ENCODE assay signal across 22 cellular contexts in genomic region chr17:81824595-81824994, GRCh38. TPM values are rescaled to one million over a fixed set of nuclear protein-coding genes. Genes with fewer than 3 reads are reported as not detected.
DNase-seq lines count a peak whose midpoint lies in the region; ATAC-seq lines count a peak whose summit lies in the region.
"Had no signal": no experiment of that assay in that cellular context is flagged by ENCODE, and none has a peak within 500 bp of the region (broad histone marks: within the 10 kb centered on the region; RNA-seq: fewer than 3 reads in every experiment).

No MANE protein-coding gene starts in this region.

- H2BK120ac ChIP-seq in neuronal stem cell (ENCODE audit: low read depth, low read length), result no peak overlapping the region

- no peak overlapping the region for H3K18ac ChIP-seq in neuronal stem cell (ENCODE audit: low read length)

- no peak overlapping the region for H3K27ac ChIP-seq in neuronal stem cell (replicated peaks; ENCODE audit: low read length)
- peak overlapping the region; percentile 49 for H3K27ac ChIP-seq in skeletal muscle tissue (ENCODE audit: low read depth, low read length)
- H3K27ac ChIP-seq: A549, GM23248 had no signal

- no peak overlapping the region for H3K4me2 ChIP-seq in neuronal stem cell (ENCODE audit: insufficient read depth, low read length, poor library complexity, severe bottlenecking)
- H3K4me2 ChIP-seq: A549 had no signal

- H4K91ac ChIP-seq in neuronal stem cell (ENCODE audit: low read depth, low read length, poor library complexity), result no peak overlapping the region

- H3K23ac ChIP-seq in neuronal stem cell (ENCODE audit: low read depth, low read length, poor library complexity), result no peak overlapping the region

- no peaks in the 10 kb centered on the region for H3K27me3 ChIP-seq in NT2/D1 (ENCODE audit: insufficient read depth, insufficient read length)
- H3K27me3 ChIP-seq in neuronal stem cell (ENCODE audit: control insufficient read depth in 3 of 3, insufficient read depth in 3 of 3, low read depth in 1 of 3, low read length in 3 of 3), result no peaks in the 10 kb centered on the region
- no peaks in the 10 kb centered on the region for H3K27me3 ChIP-seq in skeletal muscle tissue (ENCODE audit: control insufficient read depth in 3 of 3, insufficient read depth in 3 of 3, low read length in 3 of 3)
- H3K27me3 ChIP-seq: BE2C had no signal

- no peak overlapping the region for H3K4me3 Mint-ChIP-seq in dendritic cell treated with granulocyte-macrophage colony-stimulating factor and Interleukin-4, amounts not matched to agents 40 ng/mL and 50 ng/mL, for 4 days
- H3K4me3 Mint-ChIP-seq in naive thymus-derived CD8-positive, alpha-beta T cell, result no peak overlapping the region
- H3K4me3 Mint-ChIP-seq: CD4-positive, alpha-beta memory T cell; HFFc6 had no signal

- no peak overlapping the region for H3K4me3 ChIP-seq in NT2/D1 (ENCODE audit: insufficient read length, low read depth)
- H3K4me3 ChIP-seq in neuronal stem cell (ENCODE audit: low read length in 2 of 2), result no peak overlapping the region
- no peak overlapping the region for H3K4me3 ChIP-seq in skeletal muscle tissue (ENCODE audit: low read length in 3 of 3)
- H3K4me3 ChIP-seq: A549, GM12878, GM23248, HAP-1 had no signal

- no peaks in the 10 kb centered on the region for H3K9me3 Mint-ChIP-seq in dendritic cell treated with granulocyte-macrophage colony-stimulating factor and Interleukin-4, amounts not matched to agents 40 ng/mL and 50 ng/mL, for 4 days
- H3K9me3 Mint-ChIP-seq in naive thymus-derived CD8-positive, alpha-beta T cell, result no peaks in the 10 kb centered on the region
- H3K9me3 Mint-ChIP-seq: CD4-positive, alpha-beta memory T cell; HFFc6 had no signal

- no CpG with 5 or more reads among the region's 11 CpGs for WGBS in neuronal stem cell (ENCODE audit: extremely low coverage in 2 of 2, insufficient read length in 2 of 2, insufficient replicate concordance in 1 of 2), 2 donors

- peaks cover 47% of the 10 kb centered on the region for H3K4me1 Mint-ChIP-seq in dendritic cell treated with granulocyte-macrophage colony-stimulating factor and Interleukin-4, amounts not matched to agents 40 ng/mL and 50 ng/mL, for 4 days (ENCODE audit: low read depth)
- H3K4me1 Mint-ChIP-seq in naive thymus-derived CD8-positive, alpha-beta T cell, result peaks cover 8 to 16% (median 11%) of the 10 kb centered on the region in 4 donors

- peaks cover 3% of the 10 kb centered on the region for H3K27me3 Mint-ChIP-seq in dendritic cell treated with granulocyte-macrophage colony-stimulating factor and Interleukin-4, amounts not matched to agents 40 ng/mL and 50 ng/mL, for 4 days
- no peaks in the 10 kb centered on the region for H3K27me3 Mint-ChIP-seq in naive thymus-derived CD8-positive, alpha-beta T cell
- H3K27me3 Mint-ChIP-seq: CD4-positive, alpha-beta memory T cell had no signal

- no peak overlapping the region for H4K8ac ChIP-seq in neuronal stem cell (ENCODE audit: low read depth, low read length)

- no peak overlapping the region for H3K14ac ChIP-seq in neuronal stem cell (ENCODE audit: low read length)

- H2BK12ac ChIP-seq in neuronal stem cell (ENCODE audit: low read length), result no peak overlapping the region

- H2AFZ ChIP-seq in neuronal stem cell (ENCODE audit: low read length), result no peak overlapping the region
- H2AFZ ChIP-seq: GM23248 had no signal

- H3K36me3 ChIP-seq in NT2/D1 (ENCODE audit: insufficient read depth, insufficient read length, low read length) (peaks cover 30% of the 10 kb centered on the region), neuronal stem cell (replicated peaks in 1 of 2; ENCODE audit: control insufficient read depth in 2 of 2, insufficient read depth in 2 of 2, low read length in 2 of 2) (peaks cover 3 to 28% of the 10 kb centered on the region in 2 donors), skeletal muscle tissue (ENCODE audit: control insufficient read depth in 3 of 3, insufficient read depth in 3 of 3, low read length in 3 of 3) (peaks cover 0 to 3% (median 0%) of the 10 kb centered on the region in 3 donors)
- H3K36me3 ChIP-seq: HAP-1 had no signal

- DNase-seq in NT2/D1 (ENCODE audit: low read depth, low spot score), result no peak
- DNase-seq in neuronal stem cell (ENCODE audit: low spot score), result no peak
- DNase-seq in DMS153 (lab: John Stamatoyannopoulos, UW), result no peak
- DNase-seq in amniotic stem cell (lab: John Stamatoyannopoulos, UW), result no peak
- no peak for DNase-seq in naive thymus-derived CD8-positive, alpha-beta T cell
- DNase-seq: 8988T; ACHN; AML-193; BE2C; C1 segment of cervical spinal cord; Caco-2; CD4-positive, alpha-beta memory T cell; DMS79; EL; GDM1; GM23248; HFFc6 had no signal

- no peak overlapping the region for H2BK15ac ChIP-seq in neuronal stem cell (ENCODE audit: low read length)

- POLR2A ChIA-PET in naive thymus-derived CD8-positive, alpha-beta T cell (lab: Charles Lee), result interaction anchor here (2.4 kb wide), 1 partner anchor 9 kb away, joined by 5 read pairs; the partner anchor contains the start of gene MCRIP1

- intact Hi-C loops in dendritic cell treated with granulocyte-macrophage colony-stimulating factor and Interleukin-4, amounts not matched to agents 40 ng/mL and 50 ng/mL, for 4 days (cut with micrococcal nuclease), result loop anchor here (5.0 kb wide), 1 partner anchor 38 kb away; the partner anchor contains the start of gene P4HB

- H2BK5ac ChIP-seq in neuronal stem cell (ENCODE audit: low read length), result peak overlapping the region; percentile 39

- peak overlapping the region; percentile 36 for H3K9ac ChIP-seq in NT2/D1 (ENCODE audit: insufficient read length, low read depth)
- H3K9ac ChIP-seq in neuronal stem cell (ENCODE audit: low read depth, low read length, poor library complexity), result no peak overlapping the region
- peak overlapping the region in 1 of 3 donors; percentile 54 for H3K9ac ChIP-seq in skeletal muscle tissue (ENCODE audit: low read depth in 1 of 3, low read length in 3 of 3)
- H3K9ac ChIP-seq: GM23248 had no signal

- H3K4me1 ChIP-seq in NT2/D1 (ENCODE audit: insufficient read depth, insufficient read length) (peaks cover 18% of the 10 kb centered on the region), neuronal stem cell (ENCODE audit: control insufficient read depth in 2 of 2, insufficient read depth in 1 of 2, low read depth in 1 of 2, low read length in 2 of 2) (peaks cover 1 to 9% of the 10 kb centered on the region in 2 donors), skeletal muscle tissue (ENCODE audit: control insufficient read depth in 3 of 3, insufficient read depth in 3 of 3, low read length in 3 of 3) (peaks cover 31 to 55% (median 41%) of the 10 kb centered on the region in 3 donors)
- H3K4me1 ChIP-seq: Caco-2 had no signal

- peaks cover 29% of the 10 kb centered on the region for H3K36me3 Mint-ChIP-seq in dendritic cell treated with granulocyte-macrophage colony-stimulating factor and Interleukin-4, amounts not matched to agents 40 ng/mL and 50 ng/mL, for 4 days (ENCODE audit: low read depth)
- H3K36me3 Mint-ChIP-seq in naive thymus-derived CD8-positive, alpha-beta T cell, result peaks cover 0 to 10% (median 0%) of the 10 kb centered on the region in 3 donors

- peaks cover 17% of the 10 kb centered on the region for H3K79me1 ChIP-seq in neuronal stem cell (ENCODE audit: low read depth, low read length)

- peak overlapping the region; percentile 95 for H3K27ac Mint-ChIP-seq in dendritic cell treated with granulocyte-macrophage colony-stimulating factor and Interleukin-4, amounts not matched to agents 40 ng/mL and 50 ng/mL, for 4 days
- no peak overlapping the region for H3K27ac Mint-ChIP-seq in naive thymus-derived CD8-positive, alpha-beta T cell
- H3K27ac Mint-ChIP-seq: CD4-positive, alpha-beta memory T cell; HFFc6 had no signal

- H2AK5ac ChIP-seq in neuronal stem cell (ENCODE audit: low read depth, low read length), result no peak overlapping the region

- H3K9me3 ChIP-seq in NT2/D1 (ENCODE audit: insufficient read depth, low read length) (no peaks in the 10 kb centered on the region), neuronal stem cell (replicated peaks in 1 of 2; ENCODE audit: control insufficient read depth in 2 of 2, insufficient read depth in 1 of 2, low read depth in 1 of 2, low read length in 2 of 2) (no peaks in the 10 kb centered on the region), skeletal muscle tissue (ENCODE audit: control insufficient read depth in 3 of 3, low read length in 3 of 3) (no peaks in the 10 kb centered on the region)
- H3K9me3 ChIP-seq: A549, BE2C, Caco-2, HAP-1 had no signal

- no peak overlapping the region for H3K4ac ChIP-seq in neuronal stem cell (ENCODE audit: low read length)

- ATAC-seq in naive thymus-derived CD8-positive, alpha-beta T cell, result no peak
- ATAC-seq: A549, GM12878 had no signal

RNA-seq across cellular contexts. Expression of gene MCRIP1, which starts 8.5 kb away (rescaled TPM):
- polyA plus RNA-seq in neuronal stem cell (2013, experiment 1 of 2), result 145 TPM
- 137 TPM for polyA plus RNA-seq in neuronal stem cell (2013, experiment 2 of 2)
- 81.9 TPM for total RNA-seq in skeletal muscle tissue
- total RNA-seq in naive thymus-derived CD8-positive, alpha-beta T cell, result 10 to 100 TPM; 58.4 to 59.0 TPM
- polyA plus RNA-seq in naive thymus-derived CD8-positive, alpha-beta T cell, result 10 to 100 TPM; 49.5 to 61.8 (median 55.0) TPM

RNA-seq across cellular contexts. Expression of gene PPP1R27, which starts 10.3 kb away (rescaled TPM):
- polyA plus RNA-seq in neuronal stem cell (2013, experiment 1 of 2), result 0.20 TPM
- polyA plus RNA-seq in neuronal stem cell (2013, experiment 2 of 2), result 0.21 TPM
- total RNA-seq in skeletal muscle tissue, result 35.0 TPM
- not detected for total RNA-seq in naive thymus-derived CD8-positive, alpha-beta T cell
- polyA plus RNA-seq in naive thymus-derived CD8-positive, alpha-beta T cell, result under 1 TPM in 1 of 3 donors, not detected in 2; 0.11 TPM
- total RNA-seq: CD4-positive, alpha-beta memory T cell; GM23248; HFFc6 had no signal
- polyA plus RNA-seq: GM23248 had no signal

RNA-seq across cellular contexts. Expression of gene GCGR, which starts 20.6 kb away (rescaled TPM):
- 0.40 TPM for polyA plus RNA-seq in neuronal stem cell (2013, experiment 1 of 2)
- 0.50 TPM for polyA plus RNA-seq in neuronal stem cell (2013, experiment 2 of 2)
- total RNA-seq in skeletal muscle tissue, result not detected
- total RNA-seq in naive thymus-derived CD8-positive, alpha-beta T cell, result not detected
- polyA plus RNA-seq in naive thymus-derived CD8-positive, alpha-beta T cell, result not detected
- total RNA-seq: CD4-positive, alpha-beta memory T cell; GM12878; GM23248; HFFc6 had no signal
- polyA plus RNA-seq: CD4-positive, alpha-beta memory T cell; GM12878; GM23248 had no signal

RNA-seq across cellular contexts. Expression of gene P4HB, which starts 35.7 kb away (rescaled TPM):
- polyA plus RNA-seq in neuronal stem cell (2013, experiment 1 of 2), result 321 TPM
- 298 TPM for polyA plus RNA-seq in neuronal stem cell (2013, experiment 2 of 2)
- 264 TPM for total RNA-seq in skeletal muscle tissue
- 100 to 1,000 TPM; 181 to 190 TPM for total RNA-seq in naive thymus-derived CD8-positive, alpha-beta T cell
- polyA plus RNA-seq in naive thymus-derived CD8-positive, alpha-beta T cell, result 100 to 1,000 TPM; 166 to 191 (median 191) TPM

RNA-seq across cellular contexts. Expression of gene ARHGDIA, which starts 46.5 kb away (rescaled TPM):
- 124 TPM for polyA plus RNA-seq in neuronal stem cell (2013, experiment 1 of 2)
- 118 TPM for polyA plus RNA-seq in neuronal stem cell (2013, experiment 2 of 2)
- 43.3 TPM for total RNA-seq in skeletal muscle tissue
- total RNA-seq in naive thymus-derived CD8-positive, alpha-beta T cell, result 100 to 1,000 TPM; 317 to 343 TPM
- 100 to 1,000 TPM in 1 of 3 donors, 10 to 100 TPM in 2; 55.1 to 102 (median 87.2) TPM for polyA plus RNA-seq in naive thymus-derived CD8-positive, alpha-beta T cell

Comparison
In these comparisons a context has a peak if more than half of its experiments do, and no peak if none do; other contexts are left out.
1. RNA of gene PPP1R27, which starts 10.3 kb away (total RNA-seq): 35.0 TPM in skeletal muscle tissue (single experiment); not detected in naive thymus-derived CD8-positive, alpha-beta T cell; every median in the first group is over 10 times any median in the second.